ENCODE assay signal across 21 cellular contexts in the genomic region with DNA sequence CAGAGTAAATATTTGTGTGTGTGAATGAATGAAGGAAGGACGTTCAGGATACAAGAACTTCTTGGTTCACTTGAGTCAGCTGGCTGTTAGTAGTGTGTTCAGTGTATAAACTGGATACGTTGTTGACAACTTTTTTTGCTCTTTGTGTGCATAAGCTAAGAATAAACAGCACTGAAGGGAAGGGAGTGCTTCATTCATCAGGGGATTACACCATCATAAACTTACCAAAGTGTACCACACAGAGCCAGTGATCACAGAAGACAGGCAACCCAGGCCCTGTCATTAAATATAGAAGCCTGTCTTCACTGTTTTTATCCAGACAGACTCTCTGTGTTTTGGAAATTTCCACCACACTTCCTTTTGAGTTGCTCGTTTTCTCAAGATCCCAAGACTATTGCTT.
"Had no signal": no experiment of that assay in that cellular context is flagged by ENCODE, and none has a peak within 500 bp of the region (broad histone marks: within the 10 kb centered on the region; RNA-seq: fewer than 3 reads in every experiment).

No MANE protein-coding gene starts in this region.

- H3K4me1 Mint-ChIP-seq: activated CD4-positive, alpha-beta T cell treated with anti-CD3 and anti-CD28 coated beads, Interleukin-2, amount 10 ng/mL, durations not matched to agents 24 days and 14 days; activated naive CD8-positive, alpha-beta T cell treated with anti-CD3 and anti-CD28 coated beads, Interleukin-2, amount 10 ng/mL, durations not matched to agents 7 days and 5 days; neural progenitor cell had no signal

- H3K9me3 Mint-ChIP-seq: activated CD4-positive, alpha-beta T cell treated with anti-CD3 and anti-CD28 coated beads, Interleukin-2, amount 10 ng/mL, durations not matched to agents 24 days and 14 days; activated naive CD8-positive, alpha-beta T cell treated with anti-CD3 and anti-CD28 coated beads, Interleukin-2, amount 10 ng/mL, durations not matched to agents 7 days and 5 days; brain; neural progenitor cell; T-helper 2 cell treated with Interferon-gamma antibody and Interleukin-4, amounts not matched to agents 5 μg/mL and 100 μg/mL, for 36 hours; type B pancreatic cell had no signal

- DNase-seq: activated CD4-positive, alpha-beta T cell treated with anti-CD3 and anti-CD28 coated beads, Interleukin-2, amount 10 ng/mL, durations not matched to agents 24 days and 14 days; activated CD4-positive, CD25-positive, alpha-beta regulatory T cell; activated CD8-positive, alpha-beta memory T cell treated with anti-CD3 and anti-CD28 coated beads, Interleukin-2, amount 50 U/mL, for 48 hours; activated CD8-positive, alpha-beta T cell treated with anti-CD3 and anti-CD28 coated beads, Interleukin-2, amount 10 ng/mL, durations not matched to agents 7 days and 5 days; activated naive CD4-positive, alpha-beta T cell; activated naive CD8-positive, alpha-beta T cell treated with anti-CD3 and anti-CD28 coated beads, Interleukin-2, amount 10 ng/mL, durations not matched to agents 7 days and 5 days; central memory CD4-positive, alpha-beta T cell; cortex of kidney; effector memory CD4-positive, alpha-beta T cell; islet precursor cell; left lung; stimulated activated CD4-positive, alpha-beta T cell treated with anti-CD3 and anti-CD28 coated beads, Interleukin-4, amount 100 ng/mL, for 4 hours; stimulated activated CD8-positive, alpha-beta memory T cell treated with anti-CD3 and anti-CD28 coated beads, Interleukin-4, amount 100 ng/mL, for 48 hours; stimulated activated naive CD8-positive, alpha-beta T cell treated with anti-CD3 and anti-CD28 coated beads, Interleukin-15, Interleukin-2, amounts not matched to agents 100 U/mL and 50 U/mL, for 24 hours had no signal

- H3K79me2 ChIP-seq: parathyroid adenoma had no signal

- H3K27me3 ChIP-seq: left lung, neural progenitor cell, suprapubic skin had no signal

- H3K9me3 ChIP-seq: left lung, suprapubic skin had no signal

- H3K4me1 ChIP-seq: left lung, parathyroid adenoma, suprapubic skin had no signal

- H3K4me2 ChIP-seq: neural progenitor cell had no signal

- H3K36me3 ChIP-seq: left lung, neural progenitor cell, suprapubic skin had no signal

- ATAC-seq: activated CD8-positive, alpha-beta T cell treated with anti-CD3 and anti-CD28 coated beads, Interleukin-2, amount 10 ng/mL, durations not matched to agents 7 days and 5 days; left lung; stimulated activated naive CD8-positive, alpha-beta T cell treated with anti-CD3 and anti-CD28 coated beads, Interleukin-15, Interleukin-2, amounts not matched to agents 100 U/mL and 50 U/mL, for 24 hours had no signal

- H3K36me3 Mint-ChIP-seq: activated naive CD8-positive, alpha-beta T cell treated with anti-CD3 and anti-CD28 coated beads, Interleukin-2, amount 10 ng/mL, durations not matched to agents 7 days and 5 days; brain; neural progenitor cell; type B pancreatic cell had no signal

- H3K27ac ChIP-seq: left lung, neural progenitor cell, parathyroid adenoma, skin epidermis, suprapubic skin had no signal

- H3K27ac Mint-ChIP-seq: activated CD4-positive, alpha-beta T cell treated with anti-CD3 and anti-CD28 coated beads, Interleukin-2, amount 10 ng/mL, durations not matched to agents 24 days and 14 days; activated CD8-positive, alpha-beta T cell treated with anti-CD3 and anti-CD28 coated beads, Interleukin-2, amount 10 ng/mL, durations not matched to agents 7 days and 5 days; activated naive CD8-positive, alpha-beta T cell treated with anti-CD3 and anti-CD28 coated beads, Interleukin-2, amount 10 ng/mL, durations not matched to agents 7 days and 5 days; neural progenitor cell; T-helper 2 cell treated with Interferon-gamma antibody and Interleukin-4, amounts not matched to agents 5 μg/mL and 100 μg/mL, for 36 hours; type B pancreatic cell had no signal

- H3K27me3 Mint-ChIP-seq: activated naive CD8-positive, alpha-beta T cell treated with anti-CD3 and anti-CD28 coated beads, Interleukin-2, amount 10 ng/mL, durations not matched to agents 7 days and 5 days; brain had no signal

- H2AFZ ChIP-seq: neural progenitor cell had no signal

- H3K4me3 Mint-ChIP-seq: activated CD4-positive, alpha-beta T cell treated with anti-CD3 and anti-CD28 coated beads, Interleukin-2, amount 10 ng/mL, durations not matched to agents 24 days and 14 days; activated CD8-positive, alpha-beta T cell treated with anti-CD3 and anti-CD28 coated beads, Interleukin-2, amount 10 ng/mL, durations not matched to agents 7 days and 5 days; activated naive CD8-positive, alpha-beta T cell treated with anti-CD3 and anti-CD28 coated beads, Interleukin-2, amount 10 ng/mL, durations not matched to agents 7 days and 5 days; brain; neural progenitor cell; T-helper 2 cell treated with Interferon-gamma antibody and Interleukin-4, amounts not matched to agents 5 μg/mL and 100 μg/mL, for 36 hours; type B pancreatic cell had no signal

- H3K9ac ChIP-seq: neural progenitor cell, parathyroid adenoma had no signal

- H3K4me3 ChIP-seq: left lung, neural progenitor cell, skin epidermis, suprapubic skin had no signal
